ENCODE assay signal across 14 cellular contexts in the genomic region with DNA sequence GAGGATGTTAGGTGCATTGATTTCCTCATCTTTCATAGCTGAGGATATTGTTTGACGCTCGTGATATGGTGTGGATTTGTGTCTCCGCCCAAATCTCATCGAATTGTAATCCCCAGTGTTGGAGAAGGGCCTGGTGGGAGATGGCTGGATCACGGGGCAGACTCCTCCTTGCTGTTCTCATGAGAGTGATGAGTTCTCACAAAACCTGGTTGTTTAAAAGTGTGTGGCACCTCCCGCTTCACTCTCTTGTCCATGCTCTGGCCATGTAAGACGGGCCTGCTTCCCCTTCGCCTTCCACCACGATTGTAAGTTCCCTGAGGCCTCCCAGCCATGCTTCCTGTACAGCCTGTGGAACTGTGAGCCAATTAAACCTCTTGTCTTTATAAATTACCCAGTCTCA. TPM values are rescaled to one million over a fixed set of nuclear protein-coding genes. Genes with fewer than 3 reads are reported as not detected.
DNase-seq lines count a peak whose midpoint lies in the region; ATAC-seq and TF ChIP-seq lines count a peak whose summit lies in the region.
"Had no signal": no experiment of that assay in that cellular context is flagged by ENCODE, and none has a peak within 500 bp of the region (broad histone marks: within the 10 kb centered on the region; RNA-seq: fewer than 3 reads in every experiment).

No MANE protein-coding gene starts in this region.

- H3K4me3 ChIP-seq in sigmoid colon = no peak overlapping the region
- H3K4me3 ChIP-seq: GM23338 had no signal

- peak; percentile 41 for DNase-seq in natural killer cell treated with Interleukin-12 subunit alpha and Interleukin-12 subunit beta and Interleukin-15 and Interleukin-18, amount 100 ng/mL, for 72 hours (ENCODE audit: low spot score)
- DNase-seq in natural killer cell = no peak
- peak; percentile 20 for DNase-seq in islet precursor cell
- DNase-seq in sigmoid colon = peak; percentile 36
- no peak for DNase-seq in GM20000 (ENCODE audit: low spot score)
- no peak for DNase-seq in stimulated activated naive CD4-positive, alpha-beta T cell treated with Interleukin-2 at 50 U/mL for 16 hours (lab: John Stamatoyannopoulos, UW)
- DNase-seq in stimulated activated CD4-positive, alpha-beta T cell treated with anti-CD3 and anti-CD28 coated beads, Interleukin-4, amount 100 ng/mL, for 4 hours = no peak
- DNase-seq: ACHN; BE2C; C1 segment of cervical spinal cord; Caco-2; CD4-positive, alpha-beta T cell; HCEC 1CT had no signal

- no peaks in the 10 kb centered on the region for H3K4me1 ChIP-seq in sigmoid colon
- H3K4me1 ChIP-seq: BE2C, Caco-2 had no signal

- ATAC-seq in natural killer cell treated with Interleukin-12 subunit alpha and Interleukin-12 subunit beta and Interleukin-15 and Interleukin-18, amount 100 ng/mL, for 72 hours = no peak
- no peak for ATAC-seq in natural killer cell
- ATAC-seq: GM23338 had no signal

- H3K36me3 Mint-ChIP-seq in natural killer cell treated with Interleukin-12 subunit alpha and Interleukin-12 subunit beta and Interleukin-15 and Interleukin-18, amount 100 ng/mL, for 72 hours = no peaks in the 10 kb centered on the region
- H3K36me3 Mint-ChIP-seq in natural killer cell = no peaks in the 10 kb centered on the region

- peaks cover 23 to 26% of the 10 kb centered on the region in 2 donors for H3K27me3 Mint-ChIP-seq in natural killer cell treated with Interleukin-12 subunit alpha and Interleukin-12 subunit beta and Interleukin-15 and Interleukin-18, amount 100 ng/mL, for 72 hours
- peaks cover 10 to 17% of the 10 kb centered on the region in 2 donors for H3K27me3 Mint-ChIP-seq in natural killer cell (ENCODE audit: low read depth in 2 of 2)

- no peak for TF ChIP-seq EP300 in sigmoid colon (IDR thresholded peaks at IDR 0.05)

- H3K27ac Mint-ChIP-seq in natural killer cell treated with Interleukin-12 subunit alpha and Interleukin-12 subunit beta and Interleukin-15 and Interleukin-18, amount 100 ng/mL, for 72 hours = no peak overlapping the region
- H3K27ac Mint-ChIP-seq in natural killer cell = no peak overlapping the region
- H3K27ac Mint-ChIP-seq: CD4-positive, alpha-beta T cell; GM23338 had no signal

- intact Hi-C loops in natural killer cell (cut with micrococcal nuclease) = no loop called here
- intact Hi-C loops in sigmoid colon (cut with DNase I) = no loop called here

- WGBS in sigmoid colon, 2 donors = 90% methylated on average over 9 of the region's 9 CpGs

- no peak overlapping the region for H3K4me3 Mint-ChIP-seq in natural killer cell treated with Interleukin-12 subunit alpha and Interleukin-12 subunit beta and Interleukin-15 and Interleukin-18, amount 100 ng/mL, for 72 hours
- H3K4me3 Mint-ChIP-seq in natural killer cell = no peak overlapping the region
- H3K4me3 Mint-ChIP-seq: CD4-positive, alpha-beta T cell; GM23338 had no signal

- TF ChIP-seq POLR2A in sigmoid colon (IDR thresholded peaks at IDR 0.05) = no peak

- no peaks in the 10 kb centered on the region for H3K9me3 Mint-ChIP-seq in natural killer cell treated with Interleukin-12 subunit alpha and Interleukin-12 subunit beta and Interleukin-15 and Interleukin-18, amount 100 ng/mL, for 72 hours
- no peaks in the 10 kb centered on the region for H3K9me3 Mint-ChIP-seq in natural killer cell
- H3K9me3 Mint-ChIP-seq: CD4-positive, alpha-beta T cell; GM23338 had no signal

- no peaks in the 10 kb centered on the region for H3K27me3 ChIP-seq in sigmoid colon
- H3K27me3 ChIP-seq: BE2C had no signal

- H3K36me3 ChIP-seq in sigmoid colon = no peaks in the 10 kb centered on the region
- H3K36me3 ChIP-seq: BE2C had no signal

- H3K9me3 ChIP-seq in sigmoid colon = no peaks in the 10 kb centered on the region
- H3K9me3 ChIP-seq: BE2C, Caco-2 had no signal

- H3K4me1 Mint-ChIP-seq in natural killer cell treated with Interleukin-12 subunit alpha and Interleukin-12 subunit beta and Interleukin-15 and Interleukin-18, amount 100 ng/mL, for 72 hours (ENCODE audit: low read depth in 2 of 2) = no peaks in the 10 kb centered on the region
- no peaks in the 10 kb centered on the region for H3K4me1 Mint-ChIP-seq in natural killer cell

- no peak for TF ChIP-seq CTCF in natural killer cell (IDR thresholded peaks at IDR 0.05)
- TF ChIP-seq CTCF in sigmoid colon (IDR thresholded peaks at IDR 0.05) = no peak
- TF ChIP-seq CTCF in GM20000 (IDR thresholded peaks at IDR 0.05; ENCODE audit: extremely low read depth, missing control alignments) = no peak

- no peak overlapping the region for H3K27ac ChIP-seq in sigmoid colon

RNA-seq across cellular contexts. Expression of gene GPC1, which starts 28.4 kb away (rescaled TPM):
- 1 to 10 TPM; 1.2 to 1.8 TPM for total RNA-seq in natural killer cell treated with Interleukin-12 subunit alpha and Interleukin-12 subunit beta and Interleukin-15 and Interleukin-18, amount 100 ng/mL, for 72 hours
- total RNA-seq in natural killer cell (1 to 10 TPM in 1 of 3 donors, under 1 TPM in 2; 0.79 to 1.4 (median 0.94) TPM), sigmoid colon (10 to 100 TPM in 3 of 4 donors, 1 to 10 TPM in 1; 7.2 to 30.7 (median 23.7) TPM)
- 10 to 100 TPM in 1 of 3 donors, 1 to 10 TPM in 2; 3.0 to 15.8 (median 7.2) TPM for polyA plus RNA-seq in sigmoid colon

Comparison
In these comparisons a context has a peak if more than half of its experiments do, and no peak if none do; other contexts are left out.
1. DNase-seq: peak in natural killer cell treated with Interleukin-12 subunit alpha and Interleukin-12 subunit beta and Interleukin-15 and Interleukin-18, amount 100 ng/mL, for 72 hours (single experiment), islet precursor cell (single experiment) and sigmoid colon (single experiment); none in natural killer cell (single experiment), GM20000 (single experiment), stimulated activated naive CD4-positive, alpha-beta T cell treated with Interleukin-2 at 50 U/mL for 16 hours (single experiment) and stimulated activated CD4-positive, alpha-beta T cell treated with anti-CD3 and anti-CD28 coated beads, Interleukin-4, amount 100 ng/mL, for 4 hours (0 of 2).